26 cellular contexts compared by ENCODE assay signal in the genomic region with DNA sequence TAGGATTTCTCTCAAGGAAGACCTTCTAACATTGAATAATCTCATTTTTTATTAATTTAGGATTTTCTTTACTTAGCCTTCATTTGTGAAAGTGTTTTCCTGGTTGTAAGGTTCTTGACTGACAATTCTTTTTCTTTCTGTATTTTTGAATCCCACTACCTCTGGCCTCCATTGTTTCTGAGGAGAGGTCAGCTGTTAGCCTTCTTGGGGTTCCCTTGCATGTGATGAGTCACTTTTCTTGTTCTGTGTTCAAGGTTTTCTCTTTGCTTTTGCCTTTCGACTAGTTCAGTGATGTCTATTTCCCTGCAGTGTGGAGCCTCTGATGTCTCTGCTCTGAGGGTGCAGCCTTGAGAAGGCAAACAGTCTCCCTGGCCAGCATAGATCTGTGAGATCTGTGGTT.
"Had no signal": no experiment of that assay in that cellular context is flagged by ENCODE, and none has a peak within 500 bp of the region (broad histone marks: within the 10 kb centered on the region; RNA-seq: fewer than 3 reads in every experiment).

No MANE protein-coding gene starts in this region.

- H3K27ac Mint-ChIP-seq: activated CD4-positive, alpha-beta memory T cell treated with anti-CD3 and anti-CD28 coated beads for 36 hours; activated naive CD4-positive, alpha-beta T cell treated with anti-CD3 and anti-CD28 coated beads, Interleukin-2, amount 50 U/mL, for 72 hours; activated naive CD8-positive, alpha-beta T cell treated with anti-CD3 and anti-CD28 coated beads, Interleukin-2, amount 50 U/mL, for 24 hours; T-cell had no signal

- H3K9me3 ChIP-seq: ascending aorta, body of pancreas had no signal

- H3K27me3 ChIP-seq: ascending aorta, body of pancreas had no signal

- H3K9me3 Mint-ChIP-seq: activated CD4-positive, alpha-beta memory T cell treated with anti-CD3 and anti-CD28 coated beads for 36 hours had no signal

- H3K4me1 ChIP-seq: ascending aorta, body of pancreas had no signal

- H3K4me1 Mint-ChIP-seq: activated naive CD8-positive, alpha-beta T cell treated with anti-CD3 and anti-CD28 coated beads, Interleukin-2, amount 50 U/mL, for 24 hours; T-cell had no signal

- H3K4me3 Mint-ChIP-seq: activated CD4-positive, alpha-beta memory T cell treated with anti-CD3 and anti-CD28 coated beads for 36 hours; activated naive CD8-positive, alpha-beta T cell treated with anti-CD3 and anti-CD28 coated beads, Interleukin-2, amount 50 U/mL, for 24 hours; activated T-cell treated with anti-CD3 and anti-CD28 coated beads, Interleukin-2, amount 50 U/mL, for 4 hours; T-cell had no signal

- H3K36me3 Mint-ChIP-seq: activated CD4-positive, alpha-beta memory T cell treated with anti-CD3 and anti-CD28 coated beads for 36 hours; T-cell had no signal

- H3K27ac ChIP-seq: ascending aorta, body of pancreas, SK-N-MC had no signal

- DNase-seq: activated CD4-positive, alpha-beta memory T cell treated with anti-CD3 and anti-CD28 coated beads for 36 hours; activated CD4-positive, alpha-beta T cell treated with anti-CD3 and anti-CD28 coated beads for 48 hours; activated CD4-positive, CD25-positive, alpha-beta regulatory T cell treated with anti-CD3 and anti-CD28 coated beads, Interleukin-2, amount 50 U/mL, for 72 hours; activated CD8-positive, alpha-beta memory T cell treated with anti-CD3 and anti-CD28 coated beads for 24 hours; activated effector memory CD4-positive, alpha-beta T cell treated with anti-CD3 and anti-CD28 coated beads, Interleukin-2, amount 50 U/mL, for 16 hours; activated naive CD4-positive, alpha-beta T cell treated with Interleukin-2 at 50 U/mL for 16 hours; activated naive CD8-positive, alpha-beta T cell treated with anti-CD3 and anti-CD28 coated beads, Interleukin-2, amount 50 U/mL, for 24 hours; activated T-cell treated with anti-CD3 and anti-CD28 coated beads, Interleukin-2, amount 50 U/mL, for 4 hours; amniotic stem cell; body of pancreas; central memory CD4-positive, alpha-beta T cell; NCI-H1048; NCI-H2029; NCI-H2107; NCI-H2171 treated with DMSO at 0.1 percent for 48 hours; NCI-H226; NCI-H526; NCI-H82; OCI-M1; RPMI8226; T-cell; T-helper 2 cell; T1000 had no signal
